23 cellular contexts compared by ENCODE assay signal in genomic region chr9:86801246-86801645, GRCh38.
DNase-seq lines count a peak whose midpoint lies in the region; ATAC-seq and TF ChIP-seq lines count a peak whose summit lies in the region.
"Had no signal": no experiment of that assay in that cellular context is flagged by ENCODE, and none has a peak within 500 bp of the region (broad histone marks: within the 10 kb centered on the region; RNA-seq: fewer than 3 reads in every experiment).

No MANE protein-coding gene starts in this region.

- no peaks in the 10 kb centered on the region for H3K79me1 ChIP-seq in IMR-90 (ENCODE audit: low read depth in 1 of 2, low read length in 2 of 2)

- no peak overlapping the region for H3K14ac ChIP-seq in IMR-90 (replicated peaks; ENCODE audit: low read depth, low read length)

- TF ChIP-seq RAD21 in IMR-90 (IDR thresholded peaks at IDR 0.05; ENCODE audit: low read length), result no peak

- TF ChIP-seq CTCF in IMR-90 (conservative IDR thresholded peaks at IDR 0.05; ENCODE audit: low read depth, low read length) (no peak), body of pancreas (IDR thresholded peaks at IDR 0.05) (no peak)

- ATAC-seq in IMR-90 (ENCODE audit: low read depth) (peak; percentile 53), body of pancreas (peak; percentile 86), left cardiac atrium (peak; percentile 44 to 53), GM18858 (IDR thresholded peaks at IDR 0.05; ENCODE audit: unreplicated experiment) (no peak)
- ATAC-seq: activated CD4-positive, CD25-positive, alpha-beta regulatory T cell treated with anti-CD3 and anti-CD28 coated beads, Interleukin-2, amount 50 U/mL, for 24 hours; K562 had no signal

- POLR2A ChIA-PET in IMR-90 (lab: Charles Lee; ENCODE audit: unreplicated experiment), result no interaction called here

- H4K20me1 ChIP-seq in IMR-90 (ENCODE audit: insufficient read depth, low read length), result no peaks in the 10 kb centered on the region

- no peak overlapping the region for H3K23ac ChIP-seq in IMR-90 (ENCODE audit: low read depth, low read length)

- H3K27me3 ChIP-seq in IMR-90 (ENCODE audit: control insufficient read depth, insufficient read depth, low read length) (peaks cover 9% of the 10 kb centered on the region), body of pancreas (no peaks in the 10 kb centered on the region)
- H3K27me3 ChIP-seq: brain microvascular endothelial cell, SJSA1 had no signal

- H2BK120ac ChIP-seq in IMR-90 (ENCODE audit: low read depth, low read length), result no peak overlapping the region

- no peak overlapping the region for H4K91ac ChIP-seq in IMR-90 (ENCODE audit: insufficient read depth, low read depth, low read length)

- H2AFZ ChIP-seq in IMR-90 (replicated peaks; ENCODE audit: low read length, poor library complexity), result no peak overlapping the region

- H3K27ac ChIP-seq in IMR-90 (ENCODE audit: insufficient read depth, low read length), result no peak overlapping the region
- H3K27ac ChIP-seq in body of pancreas, result peak overlapping the region in 1 of 4 donors; percentile 7
- H3K27ac ChIP-seq: brain microvascular endothelial cell, SJSA1 had no signal

- no peak overlapping the region for H4K8ac ChIP-seq in IMR-90 (ENCODE audit: low read depth in 2 of 2, low read length in 2 of 2)

- H3K9me1 ChIP-seq in IMR-90 (ENCODE audit: insufficient read depth, low read length), result peaks cover 9% of the 10 kb centered on the region; the same call in 1 of the 2 replicates

- H3K4ac ChIP-seq in IMR-90 (ENCODE audit: low read depth, low read length), result no peak overlapping the region

- CTCF ChIA-PET in IMR-90 (lab: Yijun Ruan, JAX), result no interaction called here

- H2AK5ac ChIP-seq in IMR-90 (ENCODE audit: low read depth, low read length), result no peak overlapping the region

- DNase-seq in IMR-90 (peak; percentile 15), body of pancreas (peak; percentile 54 to 74 (median 62)), left cardiac atrium (no peak), skeletal muscle cell (ENCODE audit: low read depth) (peak; percentile 26), NCI-H2107 (lab: John Stamatoyannopoulos, UW) (no peak), COLO668 (lab: John Stamatoyannopoulos, UW; ENCODE audit: unreplicated experiment) (no peak)
- DNase-seq: activated CD4-positive, alpha-beta memory T cell treated with anti-CD3 and anti-CD28 coated beads for 36 hours; activated CD8-positive, alpha-beta memory T cell treated with anti-CD3 and anti-CD28 coated beads, Interleukin-2, amount 50 U/mL, for 48 hours; brain microvascular endothelial cell; effector memory CD4-positive, alpha-beta T cell; GOT3; naive B cell; NCI-H1436 treated with DMSO at 0.1 percent for 48 hours; NCI-H524 treated with DMSO at 0.1 percent for 48 hours; NK-92 treated with Interleukin-12 subunit alpha and Interleukin-12 subunit beta, amount 100 ng/mL, for 24 hours; nucleus accumbens; stimulated activated CD4-positive, alpha-beta T cell treated with anti-CD3 and anti-CD28 coated beads, Interleukin-4, amount 100 ng/mL, for 4 hours; stimulated activated naive CD4-positive, alpha-beta T cell; T-helper 1 cell had no signal

- in situ Hi-C loops in IMR-90 (cut with MboI; ENCODE audit: low sequenced_read_pairs), result no loop called here

- H2AK9ac ChIP-seq in IMR-90 (replicated peaks; ENCODE audit: low read depth, low read length, poor library complexity), result no peak overlapping the region

- no peak overlapping the region for H3K9ac ChIP-seq in IMR-90 (ENCODE audit: low read depth, low read length)

- H3K9me3 ChIP-seq in IMR-90 (ENCODE audit: control insufficient read depth, insufficient read depth, low read length) (no peaks in the 10 kb centered on the region), body of pancreas (no peaks in the 10 kb centered on the region)
- H3K9me3 ChIP-seq: SJSA1 had no signal

- H3K36me3 ChIP-seq in IMR-90 (ENCODE audit: control insufficient read depth, insufficient read depth, low read length) (no peaks in the 10 kb centered on the region), body of pancreas (replicated peaks in 1 of 2; ENCODE audit: insufficient read depth in 1 of 2, low read depth in 2 of 2) (no peaks in the 10 kb centered on the region)
- H3K36me3 ChIP-seq: brain microvascular endothelial cell, SJSA1 had no signal

- TF ChIP-seq POLR2A in IMR-90 (IDR thresholded peaks at IDR 0.05; ENCODE audit: low read depth, low read length) (no peak), body of pancreas (IDR thresholded peaks at IDR 0.05) (no peak)

- no peak overlapping the region for H4K5ac ChIP-seq in IMR-90 (ENCODE audit: low read depth, low read length)

- dilution Hi-C loops in IMR-90 (cut with HindIII; ENCODE audit: low sequenced_read_pairs, unreplicated experiment), result no loop called here

- H2BK5ac ChIP-seq in IMR-90 (ENCODE audit: low read depth, low read length, poor library complexity, severe bottlenecking), result no peak overlapping the region

- no peak overlapping the region for H3K4me3 ChIP-seq in IMR-90 (ENCODE audit: insufficient read depth, low read depth, low read length)
- H3K4me3 ChIP-seq in body of pancreas, result no peak overlapping the region
- no peak overlapping the region for H3K4me3 ChIP-seq in skeletal muscle cell (ENCODE audit: low read depth, low read length)
- H3K4me3 ChIP-seq: K562, SJSA1 had no signal

- no peak overlapping the region for H2BK20ac ChIP-seq in IMR-90 (ENCODE audit: low read depth, low read length)

- no peak overlapping the region for H2BK15ac ChIP-seq in IMR-90 (ENCODE audit: low read depth, low read length)

- H3K4me1 ChIP-seq in IMR-90 (ENCODE audit: control insufficient read depth, insufficient read depth, low read length), result peaks cover 4% of the 10 kb centered on the region
- H3K4me1 ChIP-seq in body of pancreas, result peaks cover 11% of the 10 kb centered on the region
- H3K4me1 ChIP-seq: SJSA1 had no signal

- intact Hi-C loops in IMR-90 (cut with micrococcal nuclease) (no loop called here), body of pancreas (cut with DNase I) (no loop called here), left cardiac atrium (cut with DNase I) (no loop called here)

- H3K18ac ChIP-seq in IMR-90 (ENCODE audit: low read depth, low read length), result no peak overlapping the region

- H3K4me2 ChIP-seq in IMR-90 (ENCODE audit: low read depth, low read length), result peak overlapping the region; percentile 22; the same call in 1 of the 2 replicates

- H3K56ac ChIP-seq in IMR-90 (ENCODE audit: extremely low read depth, insufficient read depth, low read length), result no peak overlapping the region

- no TSS peak for BruUV-seq in IMR-90 (replicated peaks; lab: Mats Ljungman, UMichigan)

- 0% methylated on average over 1 of the region's 5 CpGs; no CpG with 5 or more reads in 1 of the 2 experiments for WGBS in IMR-90 (ENCODE audit: extremely low coverage in 2 of 2, insufficient read length in 1 of 2), 2 experiments
- WGBS in body of pancreas, 2 donors, result 16 to 24% methylated on average over 5 of the region's 5 CpGs

TF ChIP-seq in IMR-90, 13 proteins besides CTCF, POLR2A, EP300 and RAD21:
- no peak for TF ChIP-seq SMC3 (IDR thresholded peaks at IDR 0.05; ENCODE audit: low read depth, low read length)
- TF ChIP-seq CEBPB (IDR thresholded peaks at IDR 0.05; ENCODE audit: low read depth, low read length), result no peak
- TF ChIP-seq RFX5 (IDR thresholded peaks at IDR 0.05; ENCODE audit: low read depth, low read length), result no peak
- no peak for TF ChIP-seq CHD1 (IDR thresholded peaks at IDR 0.05; ENCODE audit: low read depth, low read length)
- TF ChIP-seq USF2 (IDR thresholded peaks at IDR 0.05; ENCODE audit: low read depth, low read length), result no peak
- TF ChIP-seq MXI1 (IDR thresholded peaks at IDR 0.05; ENCODE audit: borderline replicate concordance, low read depth, low read length), result no peak
- no peak for TF ChIP-seq NFE2L2 (IDR thresholded peaks at IDR 0.05; ENCODE audit: low read depth, low read length)
- TF ChIP-seq ELK1 (IDR thresholded peaks at IDR 0.05; ENCODE audit: borderline replicate concordance, low read depth, low read length), result no peak
- TF ChIP-seq BHLHE40 (IDR thresholded peaks at IDR 0.05; ENCODE audit: low read depth, low read length), result no peak
- TF ChIP-seq FOS (IDR thresholded peaks at IDR 0.05; ENCODE audit: low read depth, low read length), result no peak
- no peak for TF ChIP-seq MAFK (IDR thresholded peaks at IDR 0.05; ENCODE audit: low read depth, low read length)
- TF ChIP-seq RCOR1 (IDR thresholded peaks at IDR 0.05; ENCODE audit: insufficient replicate concordance, low read length), result no peak
- TF ChIP-seq MAZ (IDR thresholded peaks at IDR 0.05; ENCODE audit: borderline replicate concordance, low read depth, low read length), result no peak

Comparison
In these comparisons a context has a peak if more than half of its experiments do, and no peak if none do; other contexts are left out.
1. DNase-seq: peak in IMR-90 (single experiment), body of pancreas (4 of 4) and skeletal muscle cell (single experiment); none in left cardiac atrium (single experiment), NCI-H2107 (single experiment) and COLO668 (single experiment).